ENCODE assay signal across 2 cellular contexts in genomic region chr12:9363145-9363544, GRCh38.
A peak's percentile ranks its signal among the peaks of the same experiment; 100 is the strongest.
TF ChIP-seq lines count a peak whose summit lies in the region.

No MANE protein-coding gene starts in this region.

TF ChIP-seq in IMR-90, 13 proteins besides CTCF, POLR2A, EP300 and RAD21:
- TF ChIP-seq BHLHE40 (IDR thresholded peaks at IDR 0.05; ENCODE audit: low read depth, low read length): no peak
- no peak for TF ChIP-seq USF2 (IDR thresholded peaks at IDR 0.05; ENCODE audit: low read depth, low read length)
- TF ChIP-seq RFX5 (IDR thresholded peaks at IDR 0.05; ENCODE audit: low read depth, low read length): no peak
- TF ChIP-seq FOS (IDR thresholded peaks at IDR 0.05; ENCODE audit: low read depth, low read length): no peak
- TF ChIP-seq ELK1 (IDR thresholded peaks at IDR 0.05; ENCODE audit: borderline replicate concordance, low read depth, low read length): no peak
- no peak for TF ChIP-seq MAZ (IDR thresholded peaks at IDR 0.05; ENCODE audit: borderline replicate concordance, low read depth, low read length)
- TF ChIP-seq MAFK (IDR thresholded peaks at IDR 0.05; ENCODE audit: low read depth, low read length): no peak
- no peak for TF ChIP-seq SMC3 (IDR thresholded peaks at IDR 0.05; ENCODE audit: low read depth, low read length)
- no peak for TF ChIP-seq NFE2L2 (IDR thresholded peaks at IDR 0.05; ENCODE audit: low read depth, low read length)
- TF ChIP-seq CEBPB (IDR thresholded peaks at IDR 0.05; ENCODE audit: low read depth, low read length): no peak
- no peak for TF ChIP-seq MXI1 (IDR thresholded peaks at IDR 0.05; ENCODE audit: borderline replicate concordance, low read depth, low read length)
- TF ChIP-seq RCOR1 (IDR thresholded peaks at IDR 0.05; ENCODE audit: insufficient replicate concordance, low read length): no peak
- no peak for TF ChIP-seq CHD1 (IDR thresholded peaks at IDR 0.05; ENCODE audit: low read depth, low read length)

TF ChIP-seq in GM12878, 131 proteins besides CTCF, POLR2A, EP300 and RAD21:
- 0 out of 2 replicates have a peak, but pooled peaks have one; percentile 28 for TF ChIP-seq EED (IDR thresholded peaks at IDR 0.05; ENCODE audit: low read depth)
- no peak for TF ChIP-seq RB1 (IDR thresholded peaks at IDR 0.05; ENCODE audit: borderline replicate concordance)
- TF ChIP-seq RUNX3 (IDR thresholded peaks at IDR 0.05; ENCODE audit: low read length): peak; percentile 5; the same call in 1 of the 2 replicates
- 0 out of 2 replicates have a peak, but pooled peaks have one; percentile 40 for TF ChIP-seq SMAD5 (IDR thresholded peaks at IDR 0.05; ENCODE audit: low read depth)
- TF ChIP-seq SUPT20H (IDR thresholded peaks at IDR 0.05; ENCODE audit: borderline replicate concordance, control insufficient read depth, low read depth, low read length): no peak
- TF ChIP-seq TCF12 (IDR thresholded peaks at IDR 0.05; ENCODE audit: low read depth, low read length): peak; percentile 56; the same call in 1 of the 2 replicates
- peak; percentile 45; the same call in 1 of the 2 replicates for TF ChIP-seq JUNB (IDR thresholded peaks at IDR 0.05)
- TF ChIP-seq CBFB (IDR thresholded peaks at IDR 0.05; ENCODE audit: low read depth): 0 out of 2 replicates have a peak, but pooled peaks have one; percentile 35
- TF ChIP-seq BCLAF1 (IDR thresholded peaks at IDR 0.05): no peak
TF ChIP-seq in GM12878: peak in this region for 6.
